Comparison of ENCODE assay signal across 24 cellular contexts in genomic region chr19:34490141-34490766, GRCh38.
"Had no signal": no experiment of that assay in that cellular context is flagged by ENCODE, and none has a peak within 500 bp of the region (broad histone marks: within the 10 kb centered on the region; RNA-seq: fewer than 3 reads in every experiment).

No MANE protein-coding gene starts in this region.

- ATAC-seq: activated CD8-positive, alpha-beta T cell treated with anti-CD3 and anti-CD28 coated beads for 36 hours; activated naive CD4-positive, alpha-beta T cell treated with anti-CD3 and anti-CD28 coated beads, Interleukin-2, amount 50 U/mL, for 72 hours; activated T-cell treated with anti-CD3 and anti-CD28 coated beads, Interleukin-2, amount 50 U/mL, for 4 hours; activated T-helper 17 cell treated with anti-CD3 and anti-CD28 coated beads, Interleukin-2, amount 50 U/mL, for 72 hours; left ventricle myocardium superior; psoas muscle; stimulated activated naive B cell treated with anti-CD40 and anti-IgM and Interleukin-4, amounts not matched to agents 10 μg/mL and 1 μg/mL and 100 μg/mL, for 72 hours; T-helper 17 cell had no signal

- H3K27me3 ChIP-seq: breast epithelium, ovary, transverse colon, uterus had no signal

- H3K4me3 ChIP-seq: breast epithelium, ovary, psoas muscle, smooth muscle cell, transverse colon, uterus had no signal

- H3K4me1 ChIP-seq: breast epithelium, psoas muscle, transverse colon had no signal

- H3K4me2 ChIP-seq: smooth muscle cell had no signal

- H3K9me3 ChIP-seq: breast epithelium, ovary, psoas muscle, transverse colon, uterus had no signal

- H3K36me3 ChIP-seq: breast epithelium, ovary, uterus had no signal

- H3K27ac ChIP-seq: breast epithelium, epithelial cell of prostate, ovary, psoas muscle, transverse colon, uterus had no signal

- DNase-seq: activated CD4-positive, alpha-beta T cell treated with anti-CD3 and anti-CD28 coated beads for 1 hour; activated CD4-positive, alpha-beta T cell treated with anti-CD3 and anti-CD28 coated beads, Interleukin-2, amount 50 U/mL, for 1 hour; activated CD8-positive, alpha-beta T cell treated with anti-CD3 and anti-CD28 coated beads for 36 hours; activated naive CD4-positive, alpha-beta T cell; activated T-cell treated with anti-CD3 and anti-CD28 coated beads, Interleukin-2, amount 50 U/mL, for 4 hours; effector CD8-positive, alpha-beta T cell; glutamatergic neuron; left ventricle myocardium superior; mammary epithelial cell; naive B cell; nephron progenitor cell; psoas muscle; stimulated activated CD4-positive, alpha-beta T cell treated with anti-CD3 and anti-CD28 coated beads, Interleukin-15, amount 100 ng/mL, for 24 hours; stimulated activated CD4-positive, alpha-beta T cell treated with anti-CD3 and anti-CD28 coated beads, Interleukin-2, amount 100 ng/mL, for 24 hours; stimulated activated naive B cell treated with anti-CD40 and anti-IgM and Interleukin-4, amounts not matched to agents 10 μg/mL and 1 μg/mL and 100 μg/mL, for 72 hours; T-helper 17 cell; transverse colon; uterus had no signal
